1 cellular context compared by ENCODE assay signal in the genomic region with DNA sequence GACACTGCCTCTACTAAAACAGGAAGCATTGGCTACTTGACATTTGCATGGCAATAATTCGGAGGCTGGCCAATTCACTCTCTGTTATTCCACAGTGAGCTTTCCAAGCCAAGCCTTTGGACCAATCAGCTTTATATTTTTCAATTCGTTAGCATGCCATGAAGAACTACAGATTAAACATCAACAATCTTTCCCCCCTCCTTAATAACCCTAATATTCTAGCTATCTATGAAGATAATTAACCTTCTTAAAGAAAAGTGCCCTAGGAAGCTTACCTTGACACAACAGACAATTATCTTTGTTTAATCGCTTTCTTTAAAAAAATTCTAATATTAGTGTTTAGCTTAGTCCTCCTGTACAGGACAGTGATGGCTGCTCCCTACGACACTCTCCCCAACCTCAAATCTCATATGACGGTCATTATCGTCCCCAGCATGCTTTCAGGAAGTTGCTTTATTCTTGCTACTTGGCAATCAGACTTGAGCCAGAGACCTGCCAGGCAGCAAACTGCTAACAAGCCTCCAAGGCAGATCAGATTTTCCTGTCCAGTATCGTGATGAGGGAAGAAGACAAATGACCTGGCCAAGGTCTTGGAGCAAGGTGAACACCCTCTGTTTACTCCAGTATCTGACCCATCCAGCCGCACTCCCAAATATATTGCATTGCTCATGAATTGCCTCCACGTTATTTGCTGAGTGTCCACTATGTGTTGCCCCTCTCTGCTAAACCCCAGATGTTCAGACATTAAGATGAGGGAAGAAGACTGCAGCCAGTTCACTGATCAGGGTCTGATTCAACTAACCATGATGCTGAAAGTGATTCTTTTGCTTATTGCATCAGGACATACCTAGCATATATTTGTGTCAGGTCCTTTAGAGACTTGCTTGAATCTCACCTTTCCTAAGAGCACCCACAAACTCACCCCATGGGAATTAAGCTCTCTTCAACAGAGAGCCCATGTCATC.
TF ChIP-seq lines count a peak whose summit lies in the region.

No MANE protein-coding gene starts in this region.

TF ChIP-seq in GM23338, 12 proteins besides CTCF, POLR2A, EP300 and RAD21 (continued from another document):
- TF ChIP-seq, protein P1, sequence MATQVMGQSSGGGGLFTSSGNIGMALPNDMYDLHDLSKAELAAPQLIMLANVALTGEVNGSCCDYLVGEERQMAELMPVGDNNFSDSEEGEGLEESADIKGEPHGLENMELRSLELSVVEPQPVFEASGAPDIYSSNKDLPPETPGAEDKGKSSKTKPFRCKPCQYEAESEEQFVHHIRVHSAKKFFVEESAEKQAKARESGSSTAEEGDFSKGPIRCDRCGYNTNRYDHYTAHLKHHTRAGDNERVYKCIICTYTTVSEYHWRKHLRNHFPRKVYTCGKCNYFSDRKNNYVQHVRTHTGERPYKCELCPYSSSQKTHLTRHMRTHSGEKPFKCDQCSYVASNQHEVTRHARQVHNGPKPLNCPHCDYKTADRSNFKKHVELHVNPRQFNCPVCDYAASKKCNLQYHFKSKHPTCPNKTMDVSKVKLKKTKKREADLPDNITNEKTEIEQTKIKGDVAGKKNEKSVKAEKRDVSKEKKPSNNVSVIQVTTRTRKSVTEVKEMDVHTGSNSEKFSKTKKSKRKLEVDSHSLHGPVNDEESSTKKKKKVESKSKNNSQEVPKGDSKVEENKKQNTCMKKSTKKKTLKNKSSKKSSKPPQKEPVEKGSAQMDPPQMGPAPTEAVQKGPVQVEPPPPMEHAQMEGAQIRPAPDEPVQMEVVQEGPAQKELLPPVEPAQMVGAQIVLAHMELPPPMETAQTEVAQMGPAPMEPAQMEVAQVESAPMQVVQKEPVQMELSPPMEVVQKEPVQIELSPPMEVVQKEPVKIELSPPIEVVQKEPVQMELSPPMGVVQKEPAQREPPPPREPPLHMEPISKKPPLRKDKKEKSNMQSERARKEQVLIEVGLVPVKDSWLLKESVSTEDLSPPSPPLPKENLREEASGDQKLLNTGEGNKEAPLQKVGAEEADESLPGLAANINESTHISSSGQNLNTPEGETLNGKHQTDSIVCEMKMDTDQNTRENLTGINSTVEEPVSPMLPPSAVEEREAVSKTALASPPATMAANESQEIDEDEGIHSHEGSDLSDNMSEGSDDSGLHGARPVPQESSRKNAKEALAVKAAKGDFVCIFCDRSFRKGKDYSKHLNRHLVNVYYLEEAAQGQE (IDR thresholded peaks at IDR 0.05; ENCODE audit: unreplicated experiment) = no peak
- TF ChIP-seq CREB1 (CRISPR knock-in tag; IDR thresholded peaks at IDR 0.05; ENCODE audit: low read depth) = no peak
- no peak for TF ChIP-seq POLR2AphosphoS5 (IDR thresholded peaks at IDR 0.05; ENCODE audit: low read depth)
- TF ChIP-seq, protein P2, sequence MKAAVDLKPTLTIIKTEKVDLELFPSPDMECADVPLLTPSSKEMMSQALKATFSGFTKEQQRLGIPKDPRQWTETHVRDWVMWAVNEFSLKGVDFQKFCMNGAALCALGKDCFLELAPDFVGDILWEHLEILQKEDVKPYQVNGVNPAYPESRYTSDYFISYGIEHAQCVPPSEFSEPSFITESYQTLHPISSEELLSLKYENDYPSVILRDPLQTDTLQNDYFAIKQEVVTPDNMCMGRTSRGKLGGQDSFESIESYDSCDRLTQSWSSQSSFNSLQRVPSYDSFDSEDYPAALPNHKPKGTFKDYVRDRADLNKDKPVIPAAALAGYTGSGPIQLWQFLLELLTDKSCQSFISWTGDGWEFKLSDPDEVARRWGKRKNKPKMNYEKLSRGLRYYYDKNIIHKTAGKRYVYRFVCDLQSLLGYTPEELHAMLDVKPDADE (IDR thresholded peaks at IDR 0.05) = no peak
- TF ChIP-seq JUNB (IDR thresholded peaks at IDR 0.05; ENCODE audit: unreplicated experiment) = no peak
- TF ChIP-seq, protein P3, sequence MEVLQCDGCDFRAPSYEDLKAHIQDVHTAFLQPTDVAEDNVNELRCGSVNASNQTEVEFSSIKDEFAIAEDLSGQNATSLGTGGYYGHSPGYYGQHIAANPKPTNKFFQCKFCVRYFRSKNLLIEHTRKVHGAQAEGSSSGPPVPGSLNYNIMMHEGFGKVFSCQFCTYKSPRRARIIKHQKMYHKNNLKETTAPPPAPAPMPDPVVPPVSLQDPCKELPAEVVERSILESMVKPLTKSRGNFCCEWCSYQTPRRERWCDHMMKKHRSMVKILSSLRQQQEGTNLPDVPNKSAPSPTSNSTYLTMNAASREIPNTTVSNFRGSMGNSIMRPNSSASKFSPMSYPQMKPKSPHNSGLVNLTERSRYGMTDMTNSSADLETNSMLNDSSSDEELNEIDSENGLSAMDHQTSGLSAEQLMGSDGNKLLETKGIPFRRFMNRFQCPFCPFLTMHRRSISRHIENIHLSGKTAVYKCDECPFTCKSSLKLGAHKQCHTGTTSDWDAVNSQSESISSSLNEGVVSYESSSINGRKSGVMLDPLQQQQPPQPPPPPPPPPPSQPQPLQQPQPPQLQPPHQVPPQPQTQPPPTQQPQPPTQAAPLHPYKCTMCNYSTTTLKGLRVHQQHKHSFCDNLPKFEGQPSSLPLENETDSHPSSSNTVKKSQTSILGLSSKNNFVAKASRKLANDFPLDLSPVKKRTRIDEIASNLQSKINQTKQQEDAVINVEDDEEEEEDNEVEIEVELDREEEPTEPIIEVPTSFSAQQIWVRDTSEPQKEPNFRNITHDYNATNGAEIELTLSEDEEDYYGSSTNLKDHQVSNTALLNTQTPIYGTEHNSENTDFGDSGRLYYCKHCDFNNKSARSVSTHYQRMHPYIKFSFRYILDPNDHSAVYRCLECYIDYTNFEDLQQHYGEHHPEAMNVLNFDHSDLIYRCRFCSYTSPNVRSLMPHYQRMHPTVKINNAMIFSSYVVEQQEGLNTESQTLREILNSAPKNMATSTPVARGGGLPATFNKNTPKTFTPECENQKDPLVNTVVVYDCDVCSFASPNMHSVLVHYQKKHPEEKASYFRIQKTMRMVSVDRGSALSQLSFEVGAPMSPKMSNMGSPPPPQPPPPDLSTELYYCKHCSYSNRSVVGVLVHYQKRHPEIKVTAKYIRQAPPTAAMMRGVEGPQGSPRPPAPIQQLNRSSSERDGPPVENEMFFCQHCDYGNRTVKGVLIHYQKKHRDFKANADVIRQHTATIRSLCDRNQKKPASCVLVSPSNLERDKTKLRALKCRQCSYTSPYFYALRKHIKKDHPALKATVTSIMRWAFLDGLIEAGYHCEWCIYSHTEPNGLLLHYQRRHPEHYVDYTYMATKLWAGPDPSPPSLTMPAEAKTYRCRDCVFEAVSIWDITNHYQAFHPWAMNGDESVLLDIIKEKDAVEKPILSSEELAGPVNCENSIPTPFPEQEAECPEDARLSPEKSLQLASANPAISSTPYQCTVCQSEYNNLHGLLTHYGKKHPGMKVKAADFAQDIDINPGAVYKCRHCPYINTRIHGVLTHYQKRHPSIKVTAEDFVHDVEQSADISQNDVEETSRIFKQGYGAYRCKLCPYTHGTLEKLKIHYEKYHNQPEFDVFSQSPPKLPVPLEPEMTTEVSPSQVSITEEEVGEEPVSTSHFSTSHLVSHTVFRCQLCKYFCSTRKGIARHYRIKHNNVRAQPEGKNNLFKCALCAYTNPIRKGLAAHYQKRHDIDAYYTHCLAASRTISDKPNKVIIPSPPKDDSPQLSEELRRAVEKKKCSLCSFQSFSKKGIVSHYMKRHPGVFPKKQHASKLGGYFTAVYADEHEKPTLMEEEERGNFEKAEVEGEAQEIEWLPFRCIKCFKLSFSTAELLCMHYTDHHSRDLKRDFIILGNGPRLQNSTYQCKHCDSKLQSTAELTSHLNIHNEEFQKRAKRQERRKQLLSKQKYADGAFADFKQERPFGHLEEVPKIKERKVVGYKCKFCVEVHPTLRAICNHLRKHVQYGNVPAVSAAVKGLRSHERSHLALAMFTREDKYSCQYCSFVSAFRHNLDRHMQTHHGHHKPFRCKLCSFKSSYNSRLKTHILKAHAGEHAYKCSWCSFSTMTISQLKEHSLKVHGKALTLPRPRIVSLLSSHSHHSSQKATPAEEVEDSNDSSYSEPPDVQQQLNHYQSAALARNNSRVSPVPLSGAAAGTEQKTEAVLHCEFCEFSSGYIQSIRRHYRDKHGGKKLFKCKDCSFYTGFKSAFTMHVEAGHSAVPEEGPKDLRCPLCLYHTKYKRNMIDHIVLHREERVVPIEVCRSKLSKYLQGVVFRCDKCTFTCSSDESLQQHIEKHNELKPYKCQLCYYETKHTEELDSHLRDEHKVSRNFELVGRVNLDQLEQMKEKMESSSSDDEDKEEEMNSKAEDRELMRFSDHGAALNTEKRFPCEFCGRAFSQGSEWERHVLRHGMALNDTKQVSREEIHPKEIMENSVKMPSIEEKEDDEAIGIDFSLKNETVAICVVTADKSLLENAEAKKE (CRISPR knock-in tag; IDR thresholded peaks at IDR 0.05) = no peak
- no peak for TF ChIP-seq STAT1 (IDR thresholded peaks at IDR 0.05; ENCODE audit: unreplicated experiment)
- TF ChIP-seq ZNF114 (CRISPR knock-in tag; IDR thresholded peaks at IDR 0.05) = no peak
- no peak for TF ChIP-seq NANOG (IDR thresholded peaks at IDR 0.05; ENCODE audit: borderline replicate concordance)
- no peak for TF ChIP-seq EZH2 (IDR thresholded peaks at IDR 0.05; ENCODE audit: low read depth, unreplicated experiment)
